Comparison of ENCODE assay signal across 17 cellular contexts in genomic region chr10:126059101-126059826, GRCh38.
DNase-seq lines count a peak whose midpoint lies in the region; ATAC-seq, FAIRE-seq and TF ChIP-seq lines count a peak whose summit lies in the region.
"Had no signal": no experiment of that assay in that cellular context is flagged by ENCODE, and none has a peak within 500 bp of the region (broad histone marks: within the 10 kb centered on the region; RNA-seq: fewer than 3 reads in every experiment).

No MANE protein-coding gene starts in this region.

- H3K4me1 ChIP-seq in fibroblast of lung (ENCODE audit: control insufficient read depth, extremely low read depth, insufficient read depth, low read length) (peaks cover 33% of the 10 kb centered on the region), neuronal stem cell (ENCODE audit: control insufficient read depth in 2 of 2, insufficient read depth in 1 of 2, low read depth in 1 of 2, low read length in 2 of 2) (peaks cover 7 to 42% of the 10 kb centered on the region in 2 donors)
- H3K4me1 ChIP-seq: prostate gland had no signal

- WGBS in neuronal stem cell (ENCODE audit: extremely low coverage in 2 of 2, insufficient read length in 2 of 2, insufficient replicate concordance in 1 of 2), 2 donors = no CpG with 5 or more reads among the region's 4 CpGs

- no peak overlapping the region for H2AK5ac ChIP-seq in neuronal stem cell (ENCODE audit: low read depth, low read length)

- no peak overlapping the region for H4K8ac ChIP-seq in neuronal stem cell (ENCODE audit: low read depth, low read length)

- H3K36me3 ChIP-seq in fibroblast of lung (ENCODE audit: control insufficient read depth, insufficient read depth, low read length) (no peaks in the 10 kb centered on the region), neuronal stem cell (replicated peaks in 1 of 2; ENCODE audit: control insufficient read depth in 2 of 2, insufficient read depth in 2 of 2, low read length in 2 of 2) (no peaks in the 10 kb centered on the region)
- H3K36me3 ChIP-seq: prostate gland had no signal

- no peak for ATAC-seq in HG02588 (IDR thresholded peaks at IDR 0.05; ENCODE audit: unreplicated experiment)

- H3K14ac ChIP-seq in neuronal stem cell (ENCODE audit: low read length) = no peak overlapping the region

- no peak overlapping the region for H2AFZ ChIP-seq in fibroblast of lung (ENCODE audit: low read length)
- peak overlapping the region; percentile 82 for H2AFZ ChIP-seq in neuronal stem cell (ENCODE audit: low read length)

- TF ChIP-seq CTCF in fibroblast of lung (conservative IDR thresholded peaks at IDR 0.05 in 1 of 2, IDR thresholded peaks at IDR 0.05 in 1 of 2; ENCODE audit: low read depth in 1 of 2, low read length in 2 of 2) = no peak

- peak; percentile 48 for FAIRE-seq in RCC 7860 (lab: Jason Lieb, UNC)

- H3K27me3 ChIP-seq in fibroblast of lung (ENCODE audit: control insufficient read depth, insufficient read depth, low read length) (no peaks in the 10 kb centered on the region), neuronal stem cell (ENCODE audit: control insufficient read depth in 3 of 3, insufficient read depth in 3 of 3, low read depth in 1 of 3, low read length in 3 of 3) (no peaks in the 10 kb centered on the region)

- DNase-seq in CD1c-positive myeloid dendritic cell (ENCODE audit: extremely low spot score) (peak; percentile 45), RCC 7860 (ENCODE audit: low spot score) (no peak), fibroblast of lung (ENCODE audit: low read depth in 2 of 2) (peak; percentile 48 to 90), neuronal stem cell (ENCODE audit: low spot score) (no peak), NCI-H2107 treated with DMSO at 0.1 percent for 48 hours (lab: John Stamatoyannopoulos, UW; ENCODE audit: unreplicated experiment) (no peak), HUDEP-2 (lab: John Stamatoyannopoulos, UW; ENCODE audit: unreplicated experiment in 76 of 76) (no peak)
- DNase-seq in activated CD4-positive, alpha-beta T cell treated with anti-CD3 and anti-CD28 coated beads, Interleukin-2, amount 50 U/mL, for 4 hours = no peak
- DNase-seq: activated CD4-positive, CD25-positive, alpha-beta regulatory T cell treated with anti-CD3 and anti-CD28 coated beads, Interleukin-2, amount 50 U/mL, for 72 hours; activated T-cell treated with anti-CD3 and anti-CD28 coated beads, Interleukin-2, amount 50 U/mL, for 48 hours; anterior cingulate cortex; CD4-positive, CD25-positive, alpha-beta regulatory T cell; NCI-H1694; stimulated activated CD4-positive, alpha-beta T cell treated with anti-CD3 and anti-CD28 coated beads, Interleukin-4, amount 100 ng/mL, for 1 hour; stimulated activated naive CD4-positive, alpha-beta T cell had no signal

- H3K23ac ChIP-seq in neuronal stem cell (ENCODE audit: low read depth, low read length, poor library complexity) = no peak overlapping the region

- no peak overlapping the region for H3K9ac ChIP-seq in fibroblast of lung (ENCODE audit: insufficient read depth, low read length)
- no peak overlapping the region for H3K9ac ChIP-seq in neuronal stem cell (ENCODE audit: low read depth, low read length, poor library complexity)

- no peak overlapping the region for H2BK15ac ChIP-seq in neuronal stem cell (ENCODE audit: low read length)

- H3K4me2 ChIP-seq in fibroblast of lung (ENCODE audit: extremely low read depth, insufficient read depth, low read length) (no peak overlapping the region), neuronal stem cell (ENCODE audit: insufficient read depth, low read length, poor library complexity, severe bottlenecking) (no peak overlapping the region)

- no peak overlapping the region for H3K18ac ChIP-seq in neuronal stem cell (ENCODE audit: low read length)

- H3K79me1 ChIP-seq in neuronal stem cell (ENCODE audit: low read depth, low read length) = no peaks in the 10 kb centered on the region

- no peaks in the 10 kb centered on the region for H4K20me1 ChIP-seq in fibroblast of lung (ENCODE audit: control insufficient read depth, extremely low read depth, insufficient read depth, low read length)

- H3K4ac ChIP-seq in neuronal stem cell (ENCODE audit: low read length) = no peak overlapping the region

- H3K4me3 ChIP-seq in fibroblast of lung (replicated peaks in 1 of 4; ENCODE audit: control extremely low read depth in 1 of 4, insufficient read depth in 1 of 4, low read depth in 3 of 4, low read length in 4 of 4) = no peak overlapping the region
- no peak overlapping the region for H3K4me3 ChIP-seq in neuronal stem cell (ENCODE audit: low read length in 2 of 2)
- H3K4me3 ChIP-seq: prostate gland, SK-N-MC had no signal

- H2BK120ac ChIP-seq in neuronal stem cell (ENCODE audit: low read depth, low read length) = no peak overlapping the region

- H3K27ac ChIP-seq in fibroblast of lung (ENCODE audit: insufficient read depth, low read length) = no peak overlapping the region
- H3K27ac ChIP-seq in neuronal stem cell (replicated peaks; ENCODE audit: low read length) = no peak overlapping the region
- H3K27ac ChIP-seq: prostate gland, SK-N-MC had no signal

- H3K79me2 ChIP-seq in fibroblast of lung (ENCODE audit: control insufficient read depth, insufficient read depth, low read length) = no peaks in the 10 kb centered on the region

- no peak overlapping the region for H2BK12ac ChIP-seq in neuronal stem cell (ENCODE audit: low read length)

- H4K91ac ChIP-seq in neuronal stem cell (ENCODE audit: low read depth, low read length, poor library complexity) = no peak overlapping the region

- H3K9me3 ChIP-seq in fibroblast of lung (ENCODE audit: control insufficient read depth, insufficient read depth, low read depth, low read length) = no peaks in the 10 kb centered on the region
- H3K9me3 ChIP-seq in neuronal stem cell (replicated peaks in 1 of 2; ENCODE audit: control insufficient read depth in 2 of 2, insufficient read depth in 1 of 2, low read depth in 1 of 2, low read length in 2 of 2) = peaks cover 0 to 8% of the 10 kb centered on the region in 2 donors
- H3K9me3 ChIP-seq: prostate gland had no signal

- H2BK5ac ChIP-seq in neuronal stem cell (ENCODE audit: low read length) = no peak overlapping the region

Comparison
In these comparisons a context has a peak if more than half of its experiments do, and no peak if none do; other contexts are left out.
1. DNase-seq: peak in CD1c-positive myeloid dendritic cell (single experiment) and fibroblast of lung (2 of 2); none in RCC 7860 (single experiment), neuronal stem cell (single experiment), NCI-H2107 treated with DMSO at 0.1 percent for 48 hours (single experiment), activated CD4-positive, alpha-beta T cell treated with anti-CD3 and anti-CD28 coated beads, Interleukin-2, amount 50 U/mL, for 4 hours (0 of 2) and HUDEP-2 (0 of 76).